In genomic region chr9:74517188-74517587, GRCh38 we compare ENCODE assay signal across 26 cellular contexts. TPM values are rescaled to one million over a fixed set of nuclear protein-coding genes. Genes with fewer than 3 reads are reported as not detected.
DNase-seq lines count a peak whose midpoint lies in the region; ATAC-seq, FAIRE-seq and TF ChIP-seq lines count a peak whose summit lies in the region.
"Had no signal": no experiment of that assay in that cellular context is flagged by ENCODE, and none has a peak within 500 bp of the region (broad histone marks: within the 10 kb centered on the region; RNA-seq: fewer than 3 reads in every experiment).

No MANE protein-coding gene starts in this region.

- DNase-seq in D721Med (ENCODE audit: insufficient read length, low spot score) (no peak), G401 (ENCODE audit: low spot score) (peak; percentile 33), astrocyte of the hippocampus (ENCODE audit: low read depth, low spot score) (peak; percentile 40), PC-3 (no peak), psoas muscle (no peak)
- DNase-seq in stimulated activated CD4-positive, alpha-beta T cell treated with anti-CD3 and anti-CD28 coated beads, Interleukin-4, amount 100 ng/mL, for 24 hours: no peak
- DNase-seq: 8988T; ACHN; BE2C; C1 segment of cervical spinal cord; CD4-positive, alpha-beta memory T cell; CD4-positive, CD25-positive, alpha-beta regulatory T cell; CD8-positive, alpha-beta memory T cell; COR-L47; DMS79 treated with DMSO at 0.1 percent for 48 hours; GDM1 had no signal

- intact Hi-C loops in PC-3 (cut with micrococcal nuclease): no loop called here
- intact Hi-C loops in psoas muscle (cut with DNase I): no loop called here

- peak; percentile 16 for FAIRE-seq in D721Med (lab: Jason Lieb, UNC)
- FAIRE-seq: A204.1, GM12878, GM12892, GM18507, GM19239 had no signal

- peak overlapping the region; percentile 3; the same call in 1 of the 2 replicates for H3K27ac ChIP-seq in KMS-11
- H3K27ac ChIP-seq in PC-3 (ENCODE audit: low read length): no peak overlapping the region
- no peak overlapping the region for H3K27ac ChIP-seq in psoas muscle
- H3K27ac ChIP-seq: BLaER1 had no signal

- TF ChIP-seq CTCF in D721Med (IDR thresholded peaks at IDR 0.05; ENCODE audit: insufficient read depth, missing control alignments): no peak
- TF ChIP-seq CTCF in KMS-11 (conservative IDR thresholded peaks at IDR 0.05; ENCODE audit: low read depth, low read length): no peak
- TF ChIP-seq CTCF in PC-3 (conservative IDR thresholded peaks at IDR 0.05; ENCODE audit: low read depth, low read length): no peak
- no peak for TF ChIP-seq CTCF in psoas muscle (IDR thresholded peaks at IDR 0.05)

- no peaks in the 10 kb centered on the region for H3F3A ChIP-seq in PC-3 (ENCODE audit: low read length, unreplicated experiment)

- H3K9me3 ChIP-seq in PC-3 (ENCODE audit: low read length) (no peaks in the 10 kb centered on the region), psoas muscle (no peaks in the 10 kb centered on the region)
- H3K9me3 ChIP-seq: BE2C, BLaER1 had no signal

- CTCF ChIA-PET in PC-3 (lab: Charles Lee): no interaction called here

- 34 to 55% (median 35%) methylated on average over 4 of the region's 4 CpGs for WGBS in psoas muscle, 3 donors

- H4K20me1 ChIP-seq in KMS-11 (ENCODE audit: insufficient read depth) (no peaks in the 10 kb centered on the region), PC-3 (ENCODE audit: low read length) (no peaks in the 10 kb centered on the region)

- no peaks in the 10 kb centered on the region for H3K9me2 ChIP-seq in PC-3 (replicated peaks; ENCODE audit: low read length)

- in situ Hi-C loops in G401 (cut with HindIII; ENCODE audit: low sequenced_read_pairs): no loop called here

- no peak overlapping the region for H2AFZ ChIP-seq in KMS-11 (ENCODE audit: low read depth)
- H2AFZ ChIP-seq in PC-3 (ENCODE audit: low read length): no peak overlapping the region

- H3K4me1 ChIP-seq in KMS-11 (ENCODE audit: low read depth, poor library complexity, severe bottlenecking): peaks cover 31% of the 10 kb centered on the region
- H3K4me1 ChIP-seq in PC-3 (ENCODE audit: insufficient read depth, low read length): no peaks in the 10 kb centered on the region
- H3K4me1 ChIP-seq in psoas muscle: no peaks in the 10 kb centered on the region
- H3K4me1 ChIP-seq: BE2C had no signal

- H3K9ac ChIP-seq in KMS-11: no peak overlapping the region
- H3K9ac ChIP-seq in PC-3 (ENCODE audit: low read length): no peak overlapping the region
- H3K9ac ChIP-seq: BLaER1 had no signal

- no peak for ATAC-seq in PC-3
- no peak for ATAC-seq in GM18511 (IDR thresholded peaks at IDR 0.05; ENCODE audit: unreplicated experiment)
- no peak for ATAC-seq in psoas muscle
- ATAC-seq: GM12878 had no signal

- H3K36me3 ChIP-seq in KMS-11 (ENCODE audit: insufficient read depth) (no peaks in the 10 kb centered on the region), PC-3 (ENCODE audit: low read depth, low read length) (no peaks in the 10 kb centered on the region), psoas muscle (ENCODE audit: insufficient read depth in 1 of 2, low read depth in 1 of 2) (no peaks in the 10 kb centered on the region)
- H3K36me3 ChIP-seq: BE2C had no signal

- H3K4me2 ChIP-seq in KMS-11: peak overlapping the region; percentile 36; the same call in 1 of the 2 replicates
- no peak overlapping the region for H3K4me2 ChIP-seq in PC-3 (ENCODE audit: low read length)

- H3K79me2 ChIP-seq in KMS-11 (ENCODE audit: insufficient read depth, low read depth) (0 out of 2 replicates have a peak, but pooled peaks cover 4% of the 10 kb centered on the region), PC-3 (ENCODE audit: low read length) (no peaks in the 10 kb centered on the region)

- H3K4me3 ChIP-seq in KMS-11 (IDR thresholded peaks at IDR 0.05; ENCODE audit: insufficient read depth, low read depth, low read length) (no peak overlapping the region), PC-3 (ENCODE audit: low read length) (no peak overlapping the region), psoas muscle (no peak overlapping the region)
- H3K4me3 ChIP-seq: BLaER1, GM12878 had no signal

- BruUV-seq in PC-3 (replicated peaks; lab: Mats Ljungman, UMichigan): no TSS peak

- H3K27me3 ChIP-seq in KMS-11 (ENCODE audit: insufficient read depth, low read depth) (no peaks in the 10 kb centered on the region), PC-3 (ENCODE audit: low read length) (no peaks in the 10 kb centered on the region), psoas muscle (ENCODE audit: insufficient read depth in 3 of 3, low read length in 2 of 3) (no peaks in the 10 kb centered on the region)
- H3K27me3 ChIP-seq: BE2C, BLaER1 had no signal

- POLR2A ChIA-PET in PC-3 (lab: Charles Lee; ENCODE audit: unreplicated experiment): no interaction called here

RNA-seq across cellular contexts. Expression of gene RORB, which starts 20.1 kb away (rescaled TPM):
- not detected in 2 replicates for total RNA-seq in G401 (2014; rRNA removed; shearing (Covaris generic))
- total RNA-seq in PC-3 (2014; rRNA removed) (0.06 TPM in 1 of 2 replicates, not detected in the other), psoas muscle (under 1 TPM in 3 of 4 donors, not detected in 1; 0.02 to 0.10 (median 0.02) TPM)
- under 1 TPM; under 0.01 to 0.03 (median 0.01) TPM for polyA plus RNA-seq in psoas muscle
- total RNA-seq: CD4-positive, alpha-beta memory T cell; CD4-positive, CD25-positive, alpha-beta regulatory T cell; CD8-positive, alpha-beta memory T cell had no signal
- polyA plus RNA-seq: AG04450; CD14-positive monocyte; CD4-positive, alpha-beta memory T cell; CD4-positive, CD25-positive, alpha-beta regulatory T cell had no signal

Comparison
In these comparisons a context has a peak if more than half of its experiments do, and no peak if none do; other contexts are left out.
1. DNase-seq: peak in G401 (single experiment) and astrocyte of the hippocampus (single experiment); none in D721Med (single experiment), PC-3 (single experiment), psoas muscle (0 of 2) and stimulated activated CD4-positive, alpha-beta T cell treated with anti-CD3 and anti-CD28 coated beads, Interleukin-4, amount 100 ng/mL, for 24 hours (single experiment).